9 cellular contexts compared by ENCODE assay signal in the genomic region with DNA sequence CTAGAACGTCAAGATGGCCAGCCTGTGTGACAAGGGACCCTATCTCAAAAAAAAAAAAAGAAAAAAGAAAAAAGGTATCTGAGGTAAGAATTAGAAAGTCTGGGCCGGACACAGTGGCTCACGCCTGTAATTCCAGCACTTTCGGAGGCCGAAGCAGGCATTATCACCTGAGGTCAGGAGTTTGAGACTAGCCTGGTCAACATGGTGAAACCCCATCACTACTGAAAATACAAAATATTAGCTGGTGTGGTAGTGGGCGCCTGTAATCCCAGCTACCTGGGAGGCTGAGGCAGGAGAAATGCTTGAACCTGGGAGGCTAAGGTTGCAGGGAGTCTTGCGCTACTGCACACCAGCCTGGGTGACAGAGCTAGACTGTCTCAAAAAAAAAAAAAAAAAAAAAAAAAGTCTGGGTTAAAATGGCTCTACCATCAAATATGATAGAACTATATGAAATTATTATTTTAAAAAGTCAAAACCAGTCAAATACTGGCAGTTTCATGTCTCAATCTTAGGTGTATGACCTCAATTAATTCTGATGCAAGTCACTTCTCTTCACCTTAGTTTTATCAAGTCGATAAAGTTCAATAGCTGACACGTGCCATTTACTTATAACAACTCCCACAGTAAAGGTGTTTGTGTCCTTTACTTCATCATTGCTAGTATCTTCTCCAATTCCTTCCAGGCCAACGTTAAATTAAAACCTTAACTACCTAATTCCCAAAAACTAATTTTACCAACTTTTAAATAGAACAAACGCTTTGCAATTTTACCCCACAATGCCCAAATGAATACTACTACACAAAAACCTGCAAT. TPM values are rescaled to one million over a fixed set of nuclear protein-coding genes. Genes with fewer than 3 reads are reported as not detected.
DNase-seq lines count a peak whose midpoint lies in the region; ATAC-seq and TF ChIP-seq lines count a peak whose summit lies in the region.
"Had no signal": no experiment of that assay in that cellular context is flagged by ENCODE, and none has a peak within 500 bp of the region (broad histone marks: within the 10 kb centered on the region; RNA-seq: fewer than 3 reads in every experiment).

No MANE protein-coding gene starts in this region.

- ATAC-seq in GM18511 (IDR thresholded peaks at IDR 0.05; ENCODE audit: unreplicated experiment) (no peak), HG02588 (IDR thresholded peaks at IDR 0.05; ENCODE audit: unreplicated experiment) (no peak), HG02678 (IDR thresholded peaks at IDR 0.05; ENCODE audit: unreplicated experiment) (no peak)

- H3K9me3 ChIP-seq in A673 (ENCODE audit: low read depth, low read length, poor library complexity, severe bottlenecking) (no peaks in the 10 kb centered on the region), HUES48 (ENCODE audit: control insufficient read depth, insufficient read depth, low read length) (no peaks in the 10 kb centered on the region), mucosa of rectum (ENCODE audit: control insufficient read depth in 2 of 2, low read length in 2 of 2) (no peaks in the 10 kb centered on the region)

- POLR2A ChIA-PET in A673 (lab: Charles Lee; ENCODE audit: low non-redundant PET) = no interaction called here

- in situ Hi-C loops in brain microvascular endothelial cell (cut with HindIII; ENCODE audit: low pct_ligation_motif_present, low sequenced_read_pairs) = no loop called here

- intact Hi-C loops in A673 (cut with micrococcal nuclease; ENCODE audit: unreplicated experiment) = no loop called here

- H3K27me3 ChIP-seq in A673 (replicated peaks; ENCODE audit: insufficient read depth, low read depth, low read length, poor library complexity) (no peaks in the 10 kb centered on the region), HUES48 (ENCODE audit: control insufficient read depth, insufficient read depth, low read length) (no peaks in the 10 kb centered on the region), brain microvascular endothelial cell (replicated peaks) (no peaks in the 10 kb centered on the region), mucosa of rectum (ENCODE audit: control insufficient read depth in 2 of 2, insufficient read depth in 2 of 2, low read length in 2 of 2) (no peaks in the 10 kb centered on the region)

- TF ChIP-seq CTCF in A673 (conservative IDR thresholded peaks at IDR 0.05; ENCODE audit: low read depth, low read length) (no peak), brain microvascular endothelial cell (IDR thresholded peaks at IDR 0.05; ENCODE audit: low read depth, low read length, missing control alignments) (no peak)

- H3K36me3 ChIP-seq in A673 (ENCODE audit: insufficient read depth, low read length, poor library complexity, severe bottlenecking) = peaks cover 39% of the 10 kb centered on the region
- H3K36me3 ChIP-seq in HUES48 (ENCODE audit: control insufficient read depth, insufficient read depth, low read length) = peaks cover 38% of the 10 kb centered on the region
- H3K36me3 ChIP-seq in brain microvascular endothelial cell (replicated peaks) = peaks cover 31% of the 10 kb centered on the region
- H3K36me3 ChIP-seq in mucosa of rectum (ENCODE audit: control insufficient read depth in 2 of 2, insufficient read depth in 2 of 2, low read length in 2 of 2) = peaks cover 22 to 24% of the 10 kb centered on the region in 2 donors

- H3K9ac ChIP-seq in HUES48 (ENCODE audit: low read depth, low read length) (peak overlapping the region; percentile 100), mucosa of rectum (ENCODE audit: low read depth in 1 of 2, low read length in 2 of 2) (peak overlapping the region; percentile 86)

- DNase-seq in A673 (ENCODE audit: low spot score) (no peak), brain microvascular endothelial cell (no peak), HK-2 (ENCODE audit: unreplicated experiment) (no peak)
- DNase-seq: T1000 had no signal

- H3K4me3 ChIP-seq in A673 (ENCODE audit: low read depth, low read length, poor library complexity, severe bottlenecking) = peak overlapping the region; percentile 80
- H3K4me3 ChIP-seq in HUES48 (ENCODE audit: low read depth, low read length) = peak overlapping the region; percentile 99
- H3K4me3 ChIP-seq in brain microvascular endothelial cell (ENCODE audit: low read depth, low read length) = peak overlapping the region; percentile 98
- peak overlapping the region; percentile 83 to 96 for H3K4me3 ChIP-seq in mucosa of rectum (ENCODE audit: low read length in 2 of 2)

- CTCF ChIA-PET in A673 (lab: Charles Lee) = interaction anchor here (0.5 kb wide), 1 partner anchor 19 kb away, joined by 5 read pairs; no protein-coding TSS in a partner anchor

- BruUV-seq in A673 (replicated peaks; lab: Mats Ljungman, UMichigan) = TSS peak; percentile 57

- H3K4me1 ChIP-seq in A673 (ENCODE audit: insufficient read depth, low read length, poor library complexity, severe bottlenecking) (peaks cover 5% of the 10 kb centered on the region), HUES48 (ENCODE audit: control insufficient read depth, insufficient read depth, low read length) (peaks cover 22% of the 10 kb centered on the region), mucosa of rectum (ENCODE audit: control insufficient read depth in 2 of 2, insufficient read depth in 2 of 2, low read length in 2 of 2) (peaks cover 3 to 5% of the 10 kb centered on the region in 2 donors)

- H3K27ac ChIP-seq in A673 (ENCODE audit: low read depth, low read length, poor library complexity, severe bottlenecking) (peak overlapping the region; percentile 92), HUES48 (ENCODE audit: low read depth, low read length) (peak overlapping the region; percentile 94), brain microvascular endothelial cell (peak overlapping the region; percentile 94), mucosa of rectum (ENCODE audit: low read depth in 2 of 2, low read length in 2 of 2) (no peak overlapping the region)

RNA-seq across cellular contexts. Expression of a gene that starts 1.1 kb away (rescaled TPM):
- total RNA-seq in A673 (2021) = 1,953 and 1,982 TPM in 2 replicates

Comparison
In these comparisons a context has a peak if more than half of its experiments do, and no peak if none do; other contexts are left out.
1. H3K27ac ChIP-seq: peak in A673 (single experiment), HUES48 (single experiment) and brain microvascular endothelial cell (single experiment); none in mucosa of rectum (0 of 2).
2. Peak in every context shown above with its lines, with median percentiles within 50 percentile points of each other: H3K4me3 ChIP-seq.